In genomic region chr6:125554456-125554855, GRCh38 we compare ENCODE assay signal across 21 cellular contexts.
"Had no signal": no experiment of that assay in that cellular context is flagged by ENCODE, and none has a peak within 500 bp of the region (broad histone marks: within the 10 kb centered on the region; RNA-seq: fewer than 3 reads in every experiment).

No MANE protein-coding gene starts in this region.

- H3K4me3 ChIP-seq: K562, SJSA1, SK-N-MC had no signal

- H3K27me3 ChIP-seq: SJSA1 had no signal

- H3K27ac ChIP-seq: KMS-11, SJSA1, SK-N-MC had no signal

- H3K4me2 ChIP-seq: KMS-11 had no signal

- DNase-seq: Kasumi-1, MM.1S, NCI-H1092 treated with DMSO at 0.1 percent for 48 hours, NCI-H1436, NCI-H187, NCI-H2029, NCI-H2081 treated with DMSO at 0.1 percent for 48 hours, NCI-H2171, NCI-H226, NCI-H446, NCI-H510A, NCI-H524 treated with DMSO at 0.1 percent for 48 hours, NCI-H69, NCI-H774, Right ventricle myocardium superior, RPMI8226, SIG-M5 had no signal

- H3K36me3 ChIP-seq: SJSA1 had no signal

- H3K4me1 ChIP-seq: SJSA1 had no signal

- H3K9me3 ChIP-seq: SJSA1 had no signal

- H3K9ac ChIP-seq: KMS-11 had no signal
